ENCODE assay signal across 19 cellular contexts in the genomic region with DNA sequence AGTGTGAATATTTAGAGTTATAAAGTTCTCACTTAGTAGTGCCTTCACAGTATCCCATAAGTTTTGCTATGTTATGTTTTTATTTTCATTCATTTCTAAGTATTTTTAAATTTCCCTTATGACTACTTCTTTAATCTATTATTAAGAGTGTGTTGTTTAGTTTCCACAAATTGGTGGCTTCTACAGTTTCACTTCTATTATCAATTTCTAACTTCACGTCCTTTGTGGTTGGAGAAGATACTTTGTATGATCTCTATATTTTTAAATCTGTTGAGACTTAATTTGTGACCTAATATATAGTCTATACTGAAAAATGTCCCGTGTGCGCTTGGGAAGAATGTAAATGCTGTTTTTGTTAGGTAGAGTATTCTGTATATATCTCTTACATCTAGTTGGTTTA. TPM values are rescaled to one million over a fixed set of nuclear protein-coding genes. Genes with fewer than 3 reads are reported as not detected.
DNase-seq lines count a peak whose midpoint lies in the region; ATAC-seq and TF ChIP-seq lines count a peak whose summit lies in the region.
"Had no signal": no experiment of that assay in that cellular context is flagged by ENCODE, and none has a peak within 500 bp of the region (broad histone marks: within the 10 kb centered on the region; RNA-seq: fewer than 3 reads in every experiment).

No MANE protein-coding gene starts in this region.

- CTCF ChIA-PET in activated CD4-positive, alpha-beta T cell treated with anti-CD3 and anti-CD28 coated beads for 36 hours (lab: Charles Lee): no interaction called here

- intact Hi-C loops in activated CD4-positive, alpha-beta T cell treated with anti-CD3 and anti-CD28 coated beads for 36 hours (cut with DNase I, micrococcal nuclease): no loop called here

- ATAC-seq in GM21529 (IDR thresholded peaks at IDR 0.05; ENCODE audit: unreplicated experiment): peak; percentile 52
- peak; percentile 64 for ATAC-seq in HG03432 (IDR thresholded peaks at IDR 0.05; ENCODE audit: unreplicated experiment)
- peak; percentile 37 for ATAC-seq in memory B cell (ENCODE audit: low read depth)
- no peak for ATAC-seq in GM19397 (IDR thresholded peaks at IDR 0.05; ENCODE audit: unreplicated experiment)
- ATAC-seq in activated CD4-positive, alpha-beta T cell treated with anti-CD3 and anti-CD28 coated beads for 36 hours: no peak

- TF ChIP-seq CTCF in GM06990 (IDR thresholded peaks at IDR 0.05; ENCODE audit: insufficient read depth, low read length, poor library complexity, severe bottlenecking) (no peak), endodermal cell (conservative IDR thresholded peaks at IDR 0.05) (no peak)

- H3K4me3 ChIP-seq in GM06990 (replicated peaks; ENCODE audit: low read depth, low read length) (peak overlapping the region; percentile 14), endodermal cell (ENCODE audit: low read length) (no peak overlapping the region)
- H3K4me3 ChIP-seq: GM23248 had no signal

- peak; percentile 30 for DNase-seq in GM06990 (ENCODE audit: extremely low read depth, insufficient read length)
- no peak for DNase-seq in memory B cell (ENCODE audit: low spot score in 2 of 2)
- no peak for DNase-seq in HPDE6-E6E7 (ENCODE audit: extremely low spot score)
- no peak for DNase-seq in endodermal cell
- DNase-seq in activated CD4-positive, alpha-beta T cell treated with anti-CD3 and anti-CD28 coated beads for 36 hours: no peak
- DNase-seq: 8988T; Caco-2; CD4-positive, alpha-beta T cell; GM23248; HCEC 1CT; Kasumi-1; KG1 had no signal

- H3K36me3 ChIP-seq in GM06990 (ENCODE audit: control insufficient read depth, insufficient read depth, low read length): no peaks in the 10 kb centered on the region
- no peaks in the 10 kb centered on the region for H3K36me3 ChIP-seq in endodermal cell (ENCODE audit: control insufficient read depth, insufficient read depth, low read length)

- H3K4me1 Mint-ChIP-seq in memory B cell (peaks cover 8% of the 10 kb centered on the region), endodermal cell (peaks cover 11% of the 10 kb centered on the region)
- H3K4me1 Mint-ChIP-seq in activated CD4-positive, alpha-beta T cell treated with anti-CD3 and anti-CD28 coated beads for 36 hours: peaks cover 2% of the 10 kb centered on the region

- H3K27ac ChIP-seq in endodermal cell (ENCODE audit: low read depth, low read length): no peak overlapping the region
- H3K27ac ChIP-seq: C4-2B, GM23248 had no signal

- H3K9ac ChIP-seq in endodermal cell (ENCODE audit: extremely low read depth, low read length, poor library complexity, severe bottlenecking): no peak overlapping the region
- H3K9ac ChIP-seq: GM23248 had no signal

- POLR2A ChIA-PET in activated CD4-positive, alpha-beta T cell treated with anti-CD3 and anti-CD28 coated beads for 36 hours (lab: Charles Lee): no interaction called here

- no peak overlapping the region for H3K27ac Mint-ChIP-seq in memory B cell
- no peak overlapping the region for H3K27ac Mint-ChIP-seq in endodermal cell
- H3K27ac Mint-ChIP-seq in activated CD4-positive, alpha-beta T cell treated with anti-CD3 and anti-CD28 coated beads for 36 hours: no peak overlapping the region
- H3K27ac Mint-ChIP-seq: CD4-positive, alpha-beta T cell had no signal

- H3K27me3 ChIP-seq in GM06990 (replicated peaks; ENCODE audit: control insufficient read depth, insufficient read depth, low read length) (no peaks in the 10 kb centered on the region), endodermal cell (ENCODE audit: control insufficient read depth, insufficient read depth, low read length, poor library complexity, severe bottlenecking) (no peaks in the 10 kb centered on the region)

- H3K36me3 Mint-ChIP-seq in memory B cell (peaks cover 22% of the 10 kb centered on the region), endodermal cell (ENCODE audit: low read depth) (peaks cover 3% of the 10 kb centered on the region)
- peaks cover 4% of the 10 kb centered on the region for H3K36me3 Mint-ChIP-seq in activated CD4-positive, alpha-beta T cell treated with anti-CD3 and anti-CD28 coated beads for 36 hours (ENCODE audit: low read depth)

- no peak overlapping the region for H3K4me3 Mint-ChIP-seq in memory B cell
- H3K4me3 Mint-ChIP-seq in endodermal cell: no peak overlapping the region
- H3K4me3 Mint-ChIP-seq in activated CD4-positive, alpha-beta T cell treated with anti-CD3 and anti-CD28 coated beads for 36 hours: no peak overlapping the region
- H3K4me3 Mint-ChIP-seq: CD4-positive, alpha-beta T cell had no signal

- H3K9me3 ChIP-seq in endodermal cell (ENCODE audit: control insufficient read depth, low read length): peaks cover 13% of the 10 kb centered on the region
- H3K9me3 ChIP-seq: Caco-2 had no signal

- no peaks in the 10 kb centered on the region for H3K27me3 Mint-ChIP-seq in memory B cell
- H3K27me3 Mint-ChIP-seq in endodermal cell (ENCODE audit: insufficient read depth): no peaks in the 10 kb centered on the region
- no peaks in the 10 kb centered on the region for H3K27me3 Mint-ChIP-seq in activated CD4-positive, alpha-beta T cell treated with anti-CD3 and anti-CD28 coated beads for 36 hours
- H3K27me3 Mint-ChIP-seq: CD4-positive, alpha-beta T cell had no signal

- H3K4me1 ChIP-seq in endodermal cell (ENCODE audit: control insufficient read depth, insufficient read depth, low read length): no peaks in the 10 kb centered on the region
- H3K4me1 ChIP-seq: Caco-2 had no signal

- H3K9me3 Mint-ChIP-seq in memory B cell (peaks cover 14% of the 10 kb centered on the region), endodermal cell (peaks cover 42% of the 10 kb centered on the region)
- peaks cover 16% of the 10 kb centered on the region for H3K9me3 Mint-ChIP-seq in activated CD4-positive, alpha-beta T cell treated with anti-CD3 and anti-CD28 coated beads for 36 hours (ENCODE audit: low read depth)

- 97% methylated on average over 3 of the region's 3 CpGs; no CpG with 5 or more reads in 1 of the 2 experiments for WGBS in endodermal cell (ENCODE audit: insufficient coverage in 1 of 2, insufficient read length in 1 of 2), 2 experiments

RNA-seq across cellular contexts. Expression of gene CHIA, which starts 11.7 kb away (rescaled TPM):
- total RNA-seq in endodermal cell: not detected
- not detected for polyA plus RNA-seq in endodermal cell (2013, experiment 1 of 2)
- not detected for polyA plus RNA-seq in endodermal cell (2013, experiment 2 of 2)
- total RNA-seq in activated CD4-positive, alpha-beta T cell treated with anti-CD3 and anti-CD28 coated beads for 36 hours: not detected
- total RNA-seq: A673; Caco-2; CD4-positive, alpha-beta T cell; GM23248; HT-29 had no signal
- polyA plus RNA-seq: BJ, GM23248 had no signal

Comparison
In these comparisons a context has a peak if more than half of its experiments do, and no peak if none do; other contexts are left out.
1. ATAC-seq: peak in GM21529 (single experiment), HG03432 (single experiment) and memory B cell (single experiment); none in GM19397 (single experiment) and activated CD4-positive, alpha-beta T cell treated with anti-CD3 and anti-CD28 coated beads for 36 hours (single experiment).